13 cellular contexts compared by ENCODE assay signal in the genomic region with DNA sequence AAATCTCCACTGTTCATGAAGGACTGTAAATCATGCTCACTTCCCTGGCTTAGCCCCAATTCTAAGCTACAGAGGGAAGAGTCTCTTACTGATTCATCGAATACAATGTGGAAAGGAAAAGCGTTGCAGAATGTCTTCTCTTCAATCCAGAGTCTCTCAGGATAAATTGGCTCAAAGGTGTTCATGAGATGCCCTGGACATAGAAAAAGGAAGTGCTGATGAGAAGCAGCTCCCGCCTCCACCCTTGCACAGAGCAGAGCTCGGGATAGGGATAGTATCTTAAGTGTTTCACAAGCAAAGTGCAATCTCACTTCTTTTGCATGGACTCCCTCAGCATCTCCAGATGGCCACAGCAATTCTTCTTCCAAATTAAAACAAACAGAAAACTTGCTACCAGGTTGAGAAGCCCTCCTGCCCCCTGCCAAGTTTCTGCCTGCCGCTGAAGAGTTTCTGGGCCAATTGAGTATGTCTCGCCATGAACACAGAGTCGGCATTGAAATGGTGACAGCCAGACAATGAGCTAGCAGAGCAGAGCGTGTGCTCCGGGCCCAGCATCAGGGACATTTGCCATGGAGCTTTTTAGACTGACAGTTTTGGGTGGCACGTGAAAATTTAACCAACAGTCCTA.
A peak's percentile ranks its signal among the peaks of the same experiment; 100 is the strongest.
DNase-seq lines count a peak whose midpoint lies in the region; ATAC-seq and TF ChIP-seq lines count a peak whose summit lies in the region.
"Had no signal": no experiment of that assay in that cellular context is flagged by ENCODE, and none has a peak within 500 bp of the region (broad histone marks: within the 10 kb centered on the region; RNA-seq: fewer than 3 reads in every experiment).

No MANE protein-coding gene starts in this region.

- POLR2A ChIA-PET in T-cell (lab: Charles Lee): no interaction called here

- peaks cover 3 to 5% (median 4%) of the 10 kb centered on the region in 3 donors for H3K9me3 Mint-ChIP-seq in T-cell
- H3K9me3 Mint-ChIP-seq in activated T-cell treated with anti-CD3 and anti-CD28 coated beads, Interleukin-2, amount 50 U/mL, for 72 hours: peaks cover 0 to 3% of the 10 kb centered on the region in 2 donors

- DNase-seq in NCI-H446 treated with DMSO at 0.1 percent for 48 hours (lab: John Stamatoyannopoulos, UW) (peak; percentile 86), cerebellar cortex (ENCODE audit: low spot score) (peak; percentile 39), fibroblast of mammary gland (ENCODE audit: low read depth) (peak; percentile 19), T-cell (no peak)
- no peak for DNase-seq in activated T-cell treated with anti-CD3 and anti-CD28 coated beads, Interleukin-2, amount 50 U/mL, for 72 hours
- DNase-seq: BE2C; CD4-positive, alpha-beta memory T cell; DMS79; GM23248; H7 had no signal

- no peak overlapping the region for H3K4me3 Mint-ChIP-seq in T-cell
- no peak overlapping the region for H3K4me3 Mint-ChIP-seq in activated T-cell treated with anti-CD3 and anti-CD28 coated beads, Interleukin-2, amount 50 U/mL, for 72 hours
- H3K4me3 Mint-ChIP-seq: CD4-positive, alpha-beta memory T cell; IgD-negative memory B cell had no signal

- H3K36me3 Mint-ChIP-seq in T-cell: no peaks in the 10 kb centered on the region
- no peaks in the 10 kb centered on the region for H3K36me3 Mint-ChIP-seq in activated T-cell treated with anti-CD3 and anti-CD28 coated beads, Interleukin-2, amount 50 U/mL, for 72 hours (ENCODE audit: insufficient read depth in 2 of 2)
- H3K36me3 Mint-ChIP-seq: IgD-negative memory B cell had no signal

- ATAC-seq in T-cell (replicated peaks in 1 of 4) (no peak), HG02642 (IDR thresholded peaks at IDR 0.05; ENCODE audit: poor library complexity, unreplicated experiment) (no peak)
- ATAC-seq in activated T-cell treated with anti-CD3 and anti-CD28 coated beads, Interleukin-2, amount 50 U/mL, for 72 hours (replicated peaks in 1 of 2): no peak
- ATAC-seq: A549 had no signal

- no peaks in the 10 kb centered on the region for H3K4me1 Mint-ChIP-seq in T-cell
- no peaks in the 10 kb centered on the region for H3K4me1 Mint-ChIP-seq in activated T-cell treated with anti-CD3 and anti-CD28 coated beads, Interleukin-2, amount 50 U/mL, for 72 hours (ENCODE audit: low read depth)
- H3K4me1 Mint-ChIP-seq: CD4-positive, alpha-beta memory T cell; IgD-negative memory B cell had no signal

- no peak overlapping the region for H3K27ac Mint-ChIP-seq in T-cell
- no peak overlapping the region for H3K27ac Mint-ChIP-seq in activated T-cell treated with anti-CD3 and anti-CD28 coated beads, Interleukin-2, amount 50 U/mL, for 72 hours
- H3K27ac Mint-ChIP-seq: CD4-positive, alpha-beta memory T cell; IgD-negative memory B cell had no signal

- peaks cover 23 to 25% of the 10 kb centered on the region in 2 donors for H3K27me3 Mint-ChIP-seq in T-cell
- no peaks in the 10 kb centered on the region for H3K27me3 Mint-ChIP-seq in activated T-cell treated with anti-CD3 and anti-CD28 coated beads, Interleukin-2, amount 50 U/mL, for 72 hours (ENCODE audit: low read depth)

- CTCF ChIA-PET in T-cell (lab: Charles Lee): no interaction called here

- no peak for TF ChIP-seq CTCF in fibroblast of mammary gland (conservative IDR thresholded peaks at IDR 0.05; ENCODE audit: control insufficient read depth, insufficient read depth, low read depth, low read length)

- H3K4me3 ChIP-seq in fibroblast of mammary gland (ENCODE audit: control insufficient read depth, low read depth, low read length): no peak overlapping the region
- H3K4me3 ChIP-seq: A549, GM23248 had no signal

Comparison
In these comparisons a context has a peak if more than half of its experiments do, and no peak if none do; other contexts are left out.
1. DNase-seq: peak in NCI-H446 treated with DMSO at 0.1 percent for 48 hours (single experiment), cerebellar cortex (single experiment) and fibroblast of mammary gland (single experiment); none in T-cell (0 of 34) and activated T-cell treated with anti-CD3 and anti-CD28 coated beads, Interleukin-2, amount 50 U/mL, for 72 hours (0 of 2).